Comparison of ENCODE assay signal across 8 cellular contexts in genomic region chr19:38853214-38853613, GRCh38. TPM values are rescaled to one million over a fixed set of nuclear protein-coding genes. Genes with fewer than 3 reads are reported as not detected.
DNase-seq lines count a peak whose midpoint lies in the region; ATAC-seq, FAIRE-seq and TF ChIP-seq lines count a peak whose summit lies in the region.

No MANE protein-coding gene starts in this region.

- intact Hi-C loops in activated B cell treated with CpG ODN at 0.5 μM for 24 hours (cut with micrococcal nuclease) = loop anchor here (5.0 kb wide), 2 partner anchors 554 to 979 kb away; partner anchors contain the start of genes DYRK1B and ZFP36

- H3K9me3 ChIP-seq in iPS-15b (ENCODE audit: control insufficient read depth, insufficient read depth, low read length) (no peaks in the 10 kb centered on the region), stomach smooth muscle (ENCODE audit: control insufficient read depth in 2 of 2, low read length in 2 of 2) (no peaks in the 10 kb centered on the region)

- H3K36me3 ChIP-seq in iPS-15b (ENCODE audit: control insufficient read depth, insufficient read depth, low read length) (peaks cover 8% of the 10 kb centered on the region), stomach smooth muscle (ENCODE audit: control insufficient read depth in 2 of 2, insufficient read depth in 2 of 2, low read length in 2 of 2) (no peaks in the 10 kb centered on the region)

- H3K27me3 Mint-ChIP-seq in activated CD8-positive, alpha-beta memory T cell treated with anti-CD3 and anti-CD28 coated beads, Interleukin-2, amount 10 ng/mL, durations not matched to agents 7 days and 5 days = no peaks in the 10 kb centered on the region
- no peaks in the 10 kb centered on the region for H3K27me3 Mint-ChIP-seq in activated B cell treated with CpG ODN at 0.5 μM for 24 hours

- H3K27me3 ChIP-seq in iPS-15b (ENCODE audit: control insufficient read depth, insufficient read depth, low read length) = no peaks in the 10 kb centered on the region
- no peaks in the 10 kb centered on the region for H3K27me3 ChIP-seq in stomach smooth muscle (ENCODE audit: control insufficient read depth in 1 of 2, insufficient read depth in 2 of 2, low read length in 2 of 2)

- H3K4me1 Mint-ChIP-seq in activated CD8-positive, alpha-beta memory T cell treated with anti-CD3 and anti-CD28 coated beads, Interleukin-2, amount 10 ng/mL, durations not matched to agents 7 days and 5 days = peaks cover 45% of the 10 kb centered on the region
- H3K4me1 Mint-ChIP-seq in activated B cell treated with CpG ODN at 0.5 μM for 24 hours = peaks cover 59% of the 10 kb centered on the region

- no peak for DNase-seq in activated CD8-positive, alpha-beta memory T cell treated with anti-CD3 and anti-CD28 coated beads, Interleukin-2, amount 10 ng/mL, durations not matched to agents 7 days and 5 days
- no peak for DNase-seq in activated CD8-positive, alpha-beta memory T cell treated with anti-CD3 and anti-CD28 coated beads, Interleukin-2, amount 50 U/mL, for 4 hours
- DNase-seq in activated B cell treated with CpG ODN at 0.5 μM for 24 hours (no peak), NOMO-1 (lab: John Stamatoyannopoulos, UW; ENCODE audit: unreplicated experiment in 2 of 2) (no peak), HTR-8/SVneo (ENCODE audit: insufficient read length, low spot score) (no peak)

- no peak for TF ChIP-seq CTCF in activated B cell treated with CpG ODN at 0.5 μM for 24 hours (IDR thresholded peaks at IDR 0.05)

- H3K4me3 Mint-ChIP-seq in activated CD8-positive, alpha-beta memory T cell treated with anti-CD3 and anti-CD28 coated beads, Interleukin-2, amount 10 ng/mL, durations not matched to agents 7 days and 5 days = peak overlapping the region; percentile 85
- H3K4me3 Mint-ChIP-seq in activated B cell treated with CpG ODN at 0.5 μM for 24 hours = peak overlapping the region; percentile 94

- H3K9ac ChIP-seq in iPS-15b (ENCODE audit: low read depth, low read length) = no peak overlapping the region
- H3K9ac ChIP-seq in stomach smooth muscle (ENCODE audit: low read length in 2 of 2) = peak overlapping the region in 1 of 2 donors; percentile 95

- H3K27ac Mint-ChIP-seq in activated CD8-positive, alpha-beta memory T cell treated with anti-CD3 and anti-CD28 coated beads, Interleukin-2, amount 10 ng/mL, durations not matched to agents 7 days and 5 days = peak overlapping the region; percentile 93
- H3K27ac Mint-ChIP-seq in activated B cell treated with CpG ODN at 0.5 μM for 24 hours = peak overlapping the region; percentile 99

- peaks cover 14% of the 10 kb centered on the region for H3K36me3 Mint-ChIP-seq in activated CD8-positive, alpha-beta memory T cell treated with anti-CD3 and anti-CD28 coated beads, Interleukin-2, amount 10 ng/mL, durations not matched to agents 7 days and 5 days
- peaks cover 17% of the 10 kb centered on the region for H3K36me3 Mint-ChIP-seq in activated B cell treated with CpG ODN at 0.5 μM for 24 hours (ENCODE audit: low read depth)

- FAIRE-seq in HTR-8/SVneo (lab: Jason Lieb, UNC) = no peak

- CTCF ChIA-PET in activated CD8-positive, alpha-beta memory T cell treated with anti-CD3 and anti-CD28 coated beads, Interleukin-2, amount 10 ng/mL, durations not matched to agents 7 days and 5 days (lab: Charles Lee) = interaction anchor here (1.0 to 4.4 kb wide), 8 partner anchors 8 to 219 kb away, joined by 3 to 24 read pairs (median 6); no protein-coding TSS in a partner anchor
- CTCF ChIA-PET in activated B cell treated with CpG ODN at 0.5 μM for 24 hours (lab: Charles Lee) = interaction anchor here (1.1 to 4.5 kb wide), 5 partner anchors 11 to 60 kb away, joined by 3 to 31 read pairs (median 10); partner anchors contain the start of gene NFKBIB

- no peaks in the 10 kb centered on the region for H3K9me3 Mint-ChIP-seq in activated CD8-positive, alpha-beta memory T cell treated with anti-CD3 and anti-CD28 coated beads, Interleukin-2, amount 10 ng/mL, durations not matched to agents 7 days and 5 days (ENCODE audit: low read depth)
- no peaks in the 10 kb centered on the region for H3K9me3 Mint-ChIP-seq in activated B cell treated with CpG ODN at 0.5 μM for 24 hours

- H3K4me1 ChIP-seq in iPS-15b (ENCODE audit: control insufficient read depth, insufficient read depth, low read length) = no peaks in the 10 kb centered on the region
- peaks cover 31% of the 10 kb centered on the region for H3K4me1 ChIP-seq in stomach smooth muscle (ENCODE audit: control insufficient read depth, insufficient read depth, low read length)

- POLR2A ChIA-PET in activated B cell treated with CpG ODN at 0.5 μM for 24 hours (lab: Charles Lee) = interaction anchor here (0.6 to 9.5 kb wide), 8 partner anchors 11 to 1577 kb away, joined by 3 to 463 read pairs (median 15); partner anchors contain the start of genes ECH1, NFKBIB, RINL and SIRT2

- H3K27ac ChIP-seq in stomach smooth muscle (ENCODE audit: low read length) = peak overlapping the region; percentile 97

- peak overlapping the region; percentile 86 for H3K4me3 ChIP-seq in iPS-15b (ENCODE audit: low read depth, low read length)
- peak overlapping the region in 1 of 2 donors; percentile 94 for H3K4me3 ChIP-seq in stomach smooth muscle (ENCODE audit: low read length in 2 of 2)

- ATAC-seq in activated CD8-positive, alpha-beta memory T cell treated with anti-CD3 and anti-CD28 coated beads, Interleukin-2, amount 10 ng/mL, durations not matched to agents 7 days and 5 days = no peak
- ATAC-seq in activated B cell treated with CpG ODN at 0.5 μM for 24 hours (ENCODE audit: low read depth) = no peak
- ATAC-seq in GM18517 (IDR thresholded peaks at IDR 0.05; ENCODE audit: unreplicated experiment) = no peak

RNA-seq across cellular contexts. Expression of gene HNRNPL, which starts 3.4 kb away (rescaled TPM):
- total RNA-seq in activated CD8-positive, alpha-beta memory T cell treated with anti-CD3 and anti-CD28 coated beads, Interleukin-2, amount 10 ng/mL, durations not matched to agents 7 days and 5 days = 100 to 1,000 TPM; 479 to 611 TPM
- total RNA-seq in activated B cell treated with CpG ODN at 0.5 μM for 24 hours = 528 and 546 TPM in 2 replicates

RNA-seq across cellular contexts. Expression of gene ECH1, which starts 21.6 kb away (rescaled TPM):
- total RNA-seq in activated CD8-positive, alpha-beta memory T cell treated with anti-CD3 and anti-CD28 coated beads, Interleukin-2, amount 10 ng/mL, durations not matched to agents 7 days and 5 days = 100 to 1,000 TPM; 207 to 214 TPM
- 152 and 164 TPM in 2 replicates for total RNA-seq in activated B cell treated with CpG ODN at 0.5 μM for 24 hours

RNA-seq across cellular contexts. Expression of gene RINL, which starts 24.9 kb away (rescaled TPM):
- 10 to 100 TPM; 80.1 to 81.0 TPM for total RNA-seq in activated CD8-positive, alpha-beta memory T cell treated with anti-CD3 and anti-CD28 coated beads, Interleukin-2, amount 10 ng/mL, durations not matched to agents 7 days and 5 days
- 53.5 and 65.0 TPM in 2 replicates for total RNA-seq in activated B cell treated with CpG ODN at 0.5 μM for 24 hours

RNA-seq across cellular contexts. Expression of gene LGALS4, which starts 40.5 kb away (rescaled TPM):
- 1 to 10 TPM; 1.4 to 2.4 TPM for total RNA-seq in activated CD8-positive, alpha-beta memory T cell treated with anti-CD3 and anti-CD28 coated beads, Interleukin-2, amount 10 ng/mL, durations not matched to agents 7 days and 5 days
- 2.7 and 4.5 TPM in 2 replicates for total RNA-seq in activated B cell treated with CpG ODN at 0.5 μM for 24 hours

RNA-seq across cellular contexts. Expression of gene SIRT2, which starts 46.2 kb away (rescaled TPM):
- 10 to 100 TPM; 47.1 to 47.8 TPM for total RNA-seq in activated CD8-positive, alpha-beta memory T cell treated with anti-CD3 and anti-CD28 coated beads, Interleukin-2, amount 10 ng/mL, durations not matched to agents 7 days and 5 days
- total RNA-seq in activated B cell treated with CpG ODN at 0.5 μM for 24 hours = 28.4 and 32.7 TPM in 2 replicates
